ENCODE assay signal across 8 cellular contexts in genomic region chr1:23367791-23368561, GRCh38. TPM values are rescaled to one million over a fixed set of nuclear protein-coding genes. Genes with fewer than 3 reads are reported as not detected.
DNase-seq lines count a peak whose midpoint lies in the region; ATAC-seq and TF ChIP-seq lines count a peak whose summit lies in the region.

No MANE protein-coding gene starts in this region.

- H3K27ac Mint-ChIP-seq in activated naive CD8-positive, alpha-beta T cell treated with anti-CD3 and anti-CD28 coated beads, Interleukin-2, amount 10 ng/mL, durations not matched to agents 7 days and 5 days, result peak overlapping the region; percentile 98
- peak overlapping the region; percentile 98 for H3K27ac Mint-ChIP-seq in osteocyte (ENCODE audit: unreplicated experiment)

- POLR2A ChIA-PET in activated naive CD8-positive, alpha-beta T cell treated with anti-CD3 and anti-CD28 coated beads, Interleukin-2, amount 10 ng/mL, durations not matched to agents 7 days and 5 days (lab: Charles Lee), result interaction anchor here (0.5 to 6.2 kb wide), 12 partner anchors 9 to 643 kb away, joined by 3 to 97 read pairs (median 3); partner anchors contain the start of genes HNRNPR and PNRC2

- H3K4me1 Mint-ChIP-seq in activated naive CD8-positive, alpha-beta T cell treated with anti-CD3 and anti-CD28 coated beads, Interleukin-2, amount 10 ng/mL, durations not matched to agents 7 days and 5 days, result peaks cover 23% of the 10 kb centered on the region
- H3K4me1 Mint-ChIP-seq in osteocyte (ENCODE audit: unreplicated experiment), result peaks cover 42% of the 10 kb centered on the region

- peak overlapping the region; percentile 97 for H3K4me3 Mint-ChIP-seq in activated naive CD8-positive, alpha-beta T cell treated with anti-CD3 and anti-CD28 coated beads, Interleukin-2, amount 10 ng/mL, durations not matched to agents 7 days and 5 days
- peak overlapping the region; percentile 95 for H3K4me3 Mint-ChIP-seq in osteocyte (ENCODE audit: unreplicated experiment)

- peak; percentile 90 for ATAC-seq in HG02678 (IDR thresholded peaks at IDR 0.05; ENCODE audit: unreplicated experiment)
- ATAC-seq in activated naive CD8-positive, alpha-beta T cell treated with anti-CD3 and anti-CD28 coated beads, Interleukin-2, amount 10 ng/mL, durations not matched to agents 7 days and 5 days (ENCODE audit: low read depth), result peak; percentile 92

- H3K9me3 Mint-ChIP-seq in activated naive CD8-positive, alpha-beta T cell treated with anti-CD3 and anti-CD28 coated beads, Interleukin-2, amount 10 ng/mL, durations not matched to agents 7 days and 5 days, result peaks cover 5% of the 10 kb centered on the region
- H3K9me3 Mint-ChIP-seq in osteocyte (ENCODE audit: unreplicated experiment), result peaks cover 11% of the 10 kb centered on the region

- H3K36me3 ChIP-seq in thymus (ENCODE audit: control insufficient read depth, insufficient read depth), result peaks cover under 1% of the 10 kb centered on the region

- H3K27me3 ChIP-seq in thymus (ENCODE audit: control insufficient read depth, insufficient read depth), result no peaks in the 10 kb centered on the region

- peaks cover 2% of the 10 kb centered on the region for H3K9me3 ChIP-seq in thymus (ENCODE audit: control insufficient read depth)

- DNase-seq in GM12864 (ENCODE audit: low read depth), result peak; percentile 97
- DNase-seq in NCI-H1105 treated with DMSO at 0.1 percent for 48 hours (lab: John Stamatoyannopoulos, UW), result peak; percentile 99
- DNase-seq in SKM-1 treated with dmso at 0.1 percent for 144 hours (lab: John Stamatoyannopoulos, UW; ENCODE audit: unreplicated experiment), result peak; percentile 98
- peak; percentile 93 for DNase-seq in activated naive CD8-positive, alpha-beta T cell treated with anti-CD3 and anti-CD28 coated beads, Interleukin-2, amount 10 ng/mL, durations not matched to agents 7 days and 5 days
- DNase-seq in head of caudate nucleus, result peak; percentile 98 to 100 (median 99)
- DNase-seq in osteocyte (ENCODE audit: extremely low spot score, unreplicated experiment), result peak; percentile 99

- no peak for TF ChIP-seq CTCF in GM12864 (IDR thresholded peaks at IDR 0.05; ENCODE audit: low read depth, low read length, missing control alignments)
- TF ChIP-seq CTCF in osteocyte (IDR thresholded peaks at IDR 0.05), result no peak

- H3K36me3 Mint-ChIP-seq in activated naive CD8-positive, alpha-beta T cell treated with anti-CD3 and anti-CD28 coated beads, Interleukin-2, amount 10 ng/mL, durations not matched to agents 7 days and 5 days, result peaks cover 39% of the 10 kb centered on the region
- peaks cover 39% of the 10 kb centered on the region for H3K36me3 Mint-ChIP-seq in osteocyte (ENCODE audit: unreplicated experiment)

- H3K4me1 ChIP-seq in thymus (ENCODE audit: control insufficient read depth, insufficient read depth, low read length), result peaks cover 13% of the 10 kb centered on the region

- H3K27ac ChIP-seq in thymus (ENCODE audit: low read depth), result peak overlapping the region; percentile 94

- intact Hi-C loops in head of caudate nucleus (cut with DNase I), result loop anchor here (1.0 to 5.0 kb wide), 2 partner anchors 24 to 174 kb away; partner anchors contain the start of gene HNRNPR

- H3K4me3 ChIP-seq in GM12864 (ENCODE audit: low read depth, low read length), result peak overlapping the region; percentile 85
- H3K4me3 ChIP-seq in thymus (ENCODE audit: low read length), result peak overlapping the region; percentile 64

- WGBS in thymus, result 5% methylated on average over 41 of the region's 41 CpGs

- H3K27me3 Mint-ChIP-seq in activated naive CD8-positive, alpha-beta T cell treated with anti-CD3 and anti-CD28 coated beads, Interleukin-2, amount 10 ng/mL, durations not matched to agents 7 days and 5 days, result no peaks in the 10 kb centered on the region
- no peaks in the 10 kb centered on the region for H3K27me3 Mint-ChIP-seq in osteocyte (ENCODE audit: unreplicated experiment)

RNA-seq across cellular contexts. Expression of gene ZNF436, which starts 1.7 kb away (rescaled TPM):
- total RNA-seq in activated naive CD8-positive, alpha-beta T cell treated with anti-CD3 and anti-CD28 coated beads, Interleukin-2, amount 10 ng/mL, durations not matched to agents 7 days and 5 days, result 1 to 10 TPM; 8.1 to 8.2 TPM
- total RNA-seq in osteocyte, result 17.4 and 18.4 TPM in 2 replicates
- polyA plus RNA-seq in thymus, result 6.6 TPM

RNA-seq across cellular contexts. Expression of gene HNRNPR, which starts 23.9 kb away (rescaled TPM):
- 100 to 1,000 TPM; 167 TPM for total RNA-seq in activated naive CD8-positive, alpha-beta T cell treated with anti-CD3 and anti-CD28 coated beads, Interleukin-2, amount 10 ng/mL, durations not matched to agents 7 days and 5 days
- total RNA-seq in osteocyte, result 140 and 151 TPM in 2 replicates
- polyA plus RNA-seq in thymus, result 119 TPM

RNA-seq across cellular contexts. Expression of gene TCEA3, which starts 56.6 kb away (rescaled TPM):
- total RNA-seq in activated naive CD8-positive, alpha-beta T cell treated with anti-CD3 and anti-CD28 coated beads, Interleukin-2, amount 10 ng/mL, durations not matched to agents 7 days and 5 days, result 10 to 100 TPM; 20.4 to 22.6 TPM
- total RNA-seq in osteocyte, result 4.0 and 4.6 TPM in 2 replicates
- 5.5 TPM for polyA plus RNA-seq in thymus

Comparison
In these comparisons a context has a peak if more than half of its experiments do, and no peak if none do; other contexts are left out.
1. Peak in every context shown above with its lines: DNase-seq, ATAC-seq, H3K4me3 ChIP-seq and H3K27ac ChIP-seq.